Comparison of ENCODE assay signal across 11 cellular contexts in genomic region chr10:88062385-88062784, GRCh38.
DNase-seq lines count a peak whose midpoint lies in the region; TF ChIP-seq lines count a peak whose summit lies in the region.
"Had no signal": no experiment of that assay in that cellular context is flagged by ENCODE, and none has a peak within 500 bp of the region (broad histone marks: within the 10 kb centered on the region; RNA-seq: fewer than 3 reads in every experiment).

No MANE protein-coding gene starts in this region.

- H3K36me3 ChIP-seq in Peyer's patch = no peaks in the 10 kb centered on the region
- no peaks in the 10 kb centered on the region for H3K36me3 ChIP-seq in prostate gland

- no peak overlapping the region for H3K4me3 ChIP-seq in Peyer's patch
- H3K4me3 ChIP-seq in prostate gland = no peak overlapping the region
- no peak overlapping the region for H3K4me3 ChIP-seq in foreskin fibroblast (ENCODE audit: low read depth in 1 of 2, low read length in 2 of 2)
- H3K4me3 ChIP-seq: testis had no signal

- H3K27ac ChIP-seq in Peyer's patch = peak overlapping the region in 3 of 4 donors; percentile 38 to 74 (median 54)
- H3K27ac ChIP-seq in prostate gland = peak overlapping the region; percentile 53 to 54

- DNase-seq in GM10266 (ENCODE audit: extremely low spot score) (peak; percentile 55), Peyer's patch (no peak), foreskin melanocyte (peak; percentile 38), prostate gland (ENCODE audit: low spot score) (no peak), foreskin fibroblast (no peak), OCI-M2 (lab: John Stamatoyannopoulos, UW; ENCODE audit: unreplicated experiment) (no peak), NCI-H510A treated with DMSO at 0.1 percent for 48 hours (lab: John Stamatoyannopoulos, UW) (no peak), mesenteric fat pad (ENCODE audit: low spot score) (no peak)
- DNase-seq: activated CD8-positive, alpha-beta memory T cell treated with anti-CD3 and anti-CD28 coated beads, Interleukin-2, amount 50 U/mL, for 48 hours; effector CD4-positive, alpha-beta T cell; testis had no signal

- intact Hi-C loops in prostate gland (cut with DNase I) = no loop called here

- WGBS in prostate gland = 44% methylated on average over 6 of the region's 6 CpGs

- H3K4me1 ChIP-seq in Peyer's patch (peaks cover 0 to 15% (median 6%) of the 10 kb centered on the region in 4 donors), prostate gland (replicated peaks) (no peaks in the 10 kb centered on the region)

- TF ChIP-seq CTCF in GM10266 (IDR thresholded peaks at IDR 0.05; ENCODE audit: control insufficient read depth, insufficient read depth, low read depth, missing control alignments) (no peak), Peyer's patch (IDR thresholded peaks at IDR 0.05) (no peak), prostate gland (IDR thresholded peaks at IDR 0.05) (no peak), foreskin fibroblast (IDR thresholded peaks at IDR 0.05; ENCODE audit: low read depth, low read length) (no peak)

- H3K9me3 ChIP-seq in Peyer's patch = no peaks in the 10 kb centered on the region
- no peaks in the 10 kb centered on the region for H3K9me3 ChIP-seq in prostate gland
- H3K9me3 ChIP-seq: testis had no signal

- TF ChIP-seq POLR2A in Peyer's patch (IDR thresholded peaks at IDR 0.05) (no peak), prostate gland (IDR thresholded peaks at IDR 0.05) (no peak)

- H3K27me3 ChIP-seq in Peyer's patch (no peaks in the 10 kb centered on the region), prostate gland (replicated peaks; ENCODE audit: insufficient read depth) (no peaks in the 10 kb centered on the region)
- H3K27me3 ChIP-seq: testis had no signal

Comparison
In these comparisons a context has a peak if more than half of its experiments do, and no peak if none do; other contexts are left out.
1. DNase-seq: peak in GM10266 (single experiment) and foreskin melanocyte (single experiment); none in Peyer's patch (0 of 3), prostate gland (single experiment), foreskin fibroblast (0 of 2), OCI-M2 (single experiment), NCI-H510A treated with DMSO at 0.1 percent for 48 hours (single experiment) and mesenteric fat pad (single experiment).